In genomic region chr12:3164454-3165310, GRCh38 we compare ENCODE assay signal across 1 cellular context.
TF ChIP-seq lines count a peak whose summit lies in the region.

No MANE protein-coding gene starts in this region.

TF ChIP-seq in GM23338, 12 proteins besides CTCF, POLR2A, EP300 and RAD21:
- TF ChIP-seq, protein P1, sequence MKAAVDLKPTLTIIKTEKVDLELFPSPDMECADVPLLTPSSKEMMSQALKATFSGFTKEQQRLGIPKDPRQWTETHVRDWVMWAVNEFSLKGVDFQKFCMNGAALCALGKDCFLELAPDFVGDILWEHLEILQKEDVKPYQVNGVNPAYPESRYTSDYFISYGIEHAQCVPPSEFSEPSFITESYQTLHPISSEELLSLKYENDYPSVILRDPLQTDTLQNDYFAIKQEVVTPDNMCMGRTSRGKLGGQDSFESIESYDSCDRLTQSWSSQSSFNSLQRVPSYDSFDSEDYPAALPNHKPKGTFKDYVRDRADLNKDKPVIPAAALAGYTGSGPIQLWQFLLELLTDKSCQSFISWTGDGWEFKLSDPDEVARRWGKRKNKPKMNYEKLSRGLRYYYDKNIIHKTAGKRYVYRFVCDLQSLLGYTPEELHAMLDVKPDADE (IDR thresholded peaks at IDR 0.05): no peak
- TF ChIP-seq CREB1 (CRISPR knock-in tag; IDR thresholded peaks at IDR 0.05; ENCODE audit: low read depth): no peak
- TF ChIP-seq REST (IDR thresholded peaks at IDR 0.05; ENCODE audit: unreplicated experiment): no peak
- no peak for TF ChIP-seq POLR2AphosphoS5 (IDR thresholded peaks at IDR 0.05; ENCODE audit: low read depth)
- TF ChIP-seq EZH2phosphoT487 (IDR thresholded peaks at IDR 0.05; ENCODE audit: unreplicated experiment): no peak
- no peak for TF ChIP-seq STAT1 (IDR thresholded peaks at IDR 0.05; ENCODE audit: unreplicated experiment)
- no peak for TF ChIP-seq JUNB (IDR thresholded peaks at IDR 0.05; ENCODE audit: unreplicated experiment)
- TF ChIP-seq ZNF114 (CRISPR knock-in tag; IDR thresholded peaks at IDR 0.05): no peak
- no peak for TF ChIP-seq EZH2 (IDR thresholded peaks at IDR 0.05; ENCODE audit: low read depth, unreplicated experiment)
- TF ChIP-seq ZNF331 (CRISPR knock-in tag; IDR thresholded peaks at IDR 0.05; ENCODE audit: low read depth): no peak
- no peak for TF ChIP-seq NANOG (IDR thresholded peaks at IDR 0.05; ENCODE audit: borderline replicate concordance)
- TF ChIP-seq ZNF462 (CRISPR knock-in tag; IDR thresholded peaks at IDR 0.05): no peak
TF ChIP-seq in GM23338: peak in this region for 0.
